8 cellular contexts compared by ENCODE assay signal in the genomic region with DNA sequence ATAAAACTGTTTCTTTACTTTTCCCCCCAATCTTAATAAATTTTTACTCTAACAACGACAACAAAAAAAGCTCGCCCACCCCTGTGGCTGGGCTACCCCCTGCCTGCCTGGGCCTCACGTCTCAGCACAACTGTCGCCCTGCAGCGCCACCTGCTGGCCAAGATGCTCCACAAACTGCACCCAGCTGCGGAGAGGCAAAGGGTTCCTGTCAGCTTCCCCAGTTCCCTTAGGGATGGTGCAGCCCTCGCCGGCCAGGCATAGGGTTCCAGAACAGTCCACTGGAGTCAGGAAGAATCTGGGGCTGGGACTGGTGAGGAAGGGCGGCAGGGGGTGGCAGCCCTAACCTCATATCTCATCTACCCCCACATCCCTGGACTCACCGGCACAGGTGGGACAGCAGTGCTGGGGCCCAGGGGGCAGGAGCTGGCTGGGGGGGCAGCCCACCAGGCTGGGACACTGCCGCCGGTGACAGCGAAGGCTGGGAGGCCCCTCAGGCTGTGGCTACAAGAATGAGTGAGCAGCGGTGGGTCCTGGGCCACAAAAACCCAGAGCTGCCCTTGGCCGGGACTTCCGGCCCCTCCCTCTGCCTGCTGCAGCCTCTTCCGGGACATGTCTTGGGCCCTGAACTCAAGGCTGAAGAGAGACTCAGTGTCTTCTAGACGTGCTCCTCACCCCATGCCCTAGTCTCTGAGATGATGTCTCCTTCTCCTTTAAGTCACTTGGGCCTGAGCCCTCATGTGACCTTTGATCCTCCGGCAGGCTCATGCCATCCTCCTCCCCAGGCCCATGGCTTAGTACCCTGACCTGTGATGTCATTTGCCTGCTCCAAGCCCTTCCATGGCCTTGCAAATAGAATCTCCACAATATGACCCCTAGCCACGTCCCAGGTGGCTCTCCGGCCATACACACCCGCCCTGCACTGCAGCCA. TPM values are rescaled to one million over a fixed set of nuclear protein-coding genes. Genes with fewer than 3 reads are reported as not detected.
A peak's percentile ranks its signal among the peaks of the same experiment; 100 is the strongest.
DNase-seq lines count a peak whose midpoint lies in the region; ATAC-seq lines count a peak whose summit lies in the region.

No MANE protein-coding gene starts in this region.

- DNase-seq in DMS79 treated with DMSO at 0.1 percent for 48 hours (lab: John Stamatoyannopoulos, UW) (peak; percentile 36), H4 (ENCODE audit: low spot score) (peak; percentile 63), NCI-H1048 (lab: John Stamatoyannopoulos, UW) (peak; percentile 22), SW 1271 (lab: John Stamatoyannopoulos, UW) (peak; percentile 27 to 50), left cardiac atrium (peak; percentile 86), sciatic nerve (ENCODE audit: low spot score) (peak; percentile 93)
- DNase-seq in activated naive CD8-positive, alpha-beta T cell treated with anti-CD3 and anti-CD28 coated beads for 36 hours = peak; percentile 81

- intact Hi-C loops in left cardiac atrium (cut with DNase I) (loop anchor here (5.0 to 10.0 kb wide), 3 partner anchors 269 to 409 kb away; partner anchors contain the start of gene METTL2B (in 1 of the 2)), sciatic nerve (cut with DNase I) (no loop called here)

- H3K4me3 Mint-ChIP-seq in activated naive CD8-positive, alpha-beta T cell treated with anti-CD3 and anti-CD28 coated beads for 36 hours = no peak overlapping the region

- H3K27me3 Mint-ChIP-seq in activated naive CD8-positive, alpha-beta T cell treated with anti-CD3 and anti-CD28 coated beads for 36 hours = peaks cover 5% of the 10 kb centered on the region

- ATAC-seq in left cardiac atrium (peak; percentile 70 to 73), sciatic nerve (peak; percentile 80), HG03378 (IDR thresholded peaks at IDR 0.05; ENCODE audit: unreplicated experiment) (no peak)

- H3K9me3 Mint-ChIP-seq in activated naive CD8-positive, alpha-beta T cell treated with anti-CD3 and anti-CD28 coated beads for 36 hours = peaks cover 1% of the 10 kb centered on the region

- no peaks in the 10 kb centered on the region for H3K36me3 Mint-ChIP-seq in activated naive CD8-positive, alpha-beta T cell treated with anti-CD3 and anti-CD28 coated beads for 36 hours

- peaks cover 3% of the 10 kb centered on the region for H3K4me1 Mint-ChIP-seq in activated naive CD8-positive, alpha-beta T cell treated with anti-CD3 and anti-CD28 coated beads for 36 hours

- no peak overlapping the region for H3K27ac Mint-ChIP-seq in activated naive CD8-positive, alpha-beta T cell treated with anti-CD3 and anti-CD28 coated beads for 36 hours

RNA-seq across cellular contexts. Expression of gene ATP6V1F, which starts 21.2 kb away (rescaled TPM):
- total RNA-seq in H4 (2014; rRNA removed; shearing (Covaris generic)) = 119 and 124 TPM in 2 replicates
- total RNA-seq in activated naive CD8-positive, alpha-beta T cell treated with anti-CD3 and anti-CD28 coated beads for 36 hours = 100 to 1,000 TPM; 125 to 127 TPM
- total RNA-seq in left cardiac atrium (100 to 1,000 TPM; 117 to 119 TPM), sciatic nerve (89.6 TPM)

RNA-seq across cellular contexts. Expression of gene KCP, which starts 26.6 kb away (rescaled TPM):
- total RNA-seq in H4 (2014; rRNA removed; shearing (Covaris generic)) = not detected in 2 replicates
- total RNA-seq in activated naive CD8-positive, alpha-beta T cell treated with anti-CD3 and anti-CD28 coated beads for 36 hours = under 1 TPM; 0.10 to 0.14 TPM
- total RNA-seq in left cardiac atrium = under 1 TPM; 0.31 to 0.50 TPM
- total RNA-seq in sciatic nerve = 1.8 TPM

RNA-seq across cellular contexts. Expression of gene FLNC, which starts 53.7 kb away (rescaled TPM):
- total RNA-seq in H4 (2014; rRNA removed; shearing (Covaris generic)) = 0.10 and 0.14 TPM in 2 replicates
- under 1 TPM; 0.12 to 0.23 TPM for total RNA-seq in activated naive CD8-positive, alpha-beta T cell treated with anti-CD3 and anti-CD28 coated beads for 36 hours
- total RNA-seq in left cardiac atrium = 100 to 1,000 TPM; 226 to 257 TPM
- total RNA-seq in sciatic nerve = 11.7 TPM

RNA-seq across cellular contexts. Expression of gene IRF5, which starts 53.8 kb away (rescaled TPM):
- 2.6 and 8.0 TPM in 2 replicates for total RNA-seq in H4 (2014; rRNA removed; shearing (Covaris generic))
- 1 to 10 TPM; 3.8 to 4.0 TPM for total RNA-seq in activated naive CD8-positive, alpha-beta T cell treated with anti-CD3 and anti-CD28 coated beads for 36 hours
- total RNA-seq in left cardiac atrium (1 to 10 TPM; 4.6 to 5.6 TPM), sciatic nerve (8.7 TPM)

Comparison
In these comparisons a context has a peak if more than half of its experiments do, and no peak if none do; other contexts are left out.
1. DNase-seq: peak in every context shown above with its lines; median percentile 93 in sciatic nerve; 86 in left cardiac atrium; 81 in activated naive CD8-positive, alpha-beta T cell treated with anti-CD3 and anti-CD28 coated beads for 36 hours; 63 in H4; 38 in SW 1271; 36 in DMS79 treated with DMSO at 0.1 percent for 48 hours; 22 in NCI-H1048.
2. RNA of gene FLNC, which starts 53.7 kb away (total RNA-seq): 226 to 257 TPM in left cardiac atrium; 11.7 TPM in sciatic nerve (single experiment), 0.12 to 0.23 TPM in activated naive CD8-positive, alpha-beta T cell treated with anti-CD3 and anti-CD28 coated beads for 36 hours and 0.10 to 0.14 TPM in H4; every median in the first group is over 10 times any median in the second.